In genomic region chr3:22671848-22672247, GRCh38 we compare ENCODE assay signal across 22 cellular contexts.
"Had no signal": no experiment of that assay in that cellular context is flagged by ENCODE, and none has a peak within 500 bp of the region (broad histone marks: within the 10 kb centered on the region; RNA-seq: fewer than 3 reads in every experiment).

No MANE protein-coding gene starts in this region.

- H3K27ac ChIP-seq: brain microvascular endothelial cell, coronary artery had no signal

- H3K9me3 Mint-ChIP-seq: activated naive CD4-positive, alpha-beta T cell treated with anti-CD3 and anti-CD28 coated beads for 36 hours; activated T-helper 1 cell treated with anti-CD3 and anti-CD28 coated beads, Interleukin-12 subunit alpha, Interleukin-12 subunit beta, Interleukin-2, Interleukin-4 antibody, amounts not matched to agents 30 ng/mL and 10 ng/mL and 1 ng/mL, durations not matched to agents 14 hours and 24 hours and 36 hours; T-helper 1 cell treated with Interleukin-12 subunit alpha and Interleukin-12 subunit beta and Interleukin-4 antibody, amounts not matched to agents 30 μg/mL and 1 μg/mL, for 36 hours; WTC11 had no signal

- H3K4me1 Mint-ChIP-seq: activated CD8-positive, alpha-beta memory T cell treated with anti-CD3 and anti-CD28 coated beads, Interleukin-2, amount 10 ng/mL, durations not matched to agents 7 days and 5 days; WTC11 had no signal

- H3K4me3 ChIP-seq: coronary artery, MG63 had no signal

- H3K27ac Mint-ChIP-seq: activated CD8-positive, alpha-beta memory T cell treated with anti-CD3 and anti-CD28 coated beads, Interleukin-2, amount 10 ng/mL, durations not matched to agents 7 days and 5 days; activated naive CD4-positive, alpha-beta T cell treated with anti-CD3 and anti-CD28 coated beads for 36 hours; activated naive CD8-positive, alpha-beta T cell; activated T-cell treated with anti-CD3 and anti-CD28 coated beads, Interleukin-2, amount 50 U/mL, for 24 hours; activated T-helper 1 cell treated with anti-CD3 and anti-CD28 coated beads, Interleukin-12 subunit alpha, Interleukin-12 subunit beta, Interleukin-2, Interleukin-4 antibody, amounts not matched to agents 30 ng/mL and 10 ng/mL and 1 ng/mL, durations not matched to agents 14 hours and 24 hours and 36 hours; T-helper 1 cell treated with Interleukin-12 subunit alpha and Interleukin-12 subunit beta and Interleukin-4 antibody, amounts not matched to agents 30 μg/mL and 1 μg/mL, for 36 hours; WTC11 had no signal

- DNase-seq: activated CD4-positive, alpha-beta T cell treated with anti-CD3 and anti-CD28 coated beads for 48 hours; activated CD4-positive, alpha-beta T cell treated with anti-CD3 and anti-CD28 coated beads, Interleukin-2, amount 50 U/mL, for 48 hours; activated CD4-positive, CD25-positive, alpha-beta regulatory T cell treated with anti-CD3 and anti-CD28 coated beads, Interleukin-2, amount 50 U/mL, for 72 hours; activated CD8-positive, alpha-beta memory T cell treated with anti-CD3 and anti-CD28 coated beads, Interleukin-2, amount 10 ng/mL, durations not matched to agents 7 days and 5 days; activated effector memory CD4-positive, alpha-beta T cell treated with anti-CD3 and anti-CD28 coated beads, Interleukin-2, amount 50 U/mL, for 16 hours; activated naive CD4-positive, alpha-beta T cell treated with anti-CD3 and anti-CD28 coated beads for 36 hours; activated T-cell treated with anti-CD3 and anti-CD28 coated beads, Interleukin-2, amount 50 U/mL, for 24 hours; brain microvascular endothelial cell; cerebellar nuclear complex; MG63; NCI-H1105; NCI-H1436; NCI-H1694 treated with DMSO at 0.1 percent for 48 hours; NCI-H2029 treated with DMSO at 0.1 percent for 48 hours; NCI-H510A treated with DMSO at 0.1 percent for 48 hours; NCI-H69; RPMI8226 had no signal

- H3K4me3 Mint-ChIP-seq: activated CD8-positive, alpha-beta memory T cell treated with anti-CD3 and anti-CD28 coated beads, Interleukin-2, amount 10 ng/mL, durations not matched to agents 7 days and 5 days; activated naive CD4-positive, alpha-beta T cell treated with anti-CD3 and anti-CD28 coated beads for 36 hours; activated naive CD8-positive, alpha-beta T cell; activated T-cell treated with anti-CD3 and anti-CD28 coated beads, Interleukin-2, amount 50 U/mL, for 24 hours; activated T-helper 1 cell treated with anti-CD3 and anti-CD28 coated beads, Interleukin-12 subunit alpha, Interleukin-12 subunit beta, Interleukin-2, Interleukin-4 antibody, amounts not matched to agents 30 ng/mL and 10 ng/mL and 1 ng/mL, durations not matched to agents 14 hours and 24 hours and 36 hours; T-helper 1 cell treated with Interleukin-12 subunit alpha and Interleukin-12 subunit beta and Interleukin-4 antibody, amounts not matched to agents 30 μg/mL and 1 μg/mL, for 36 hours; WTC11 had no signal

- H3K27me3 ChIP-seq: brain microvascular endothelial cell, MG63 had no signal

- H3K27me3 Mint-ChIP-seq: activated CD8-positive, alpha-beta memory T cell treated with anti-CD3 and anti-CD28 coated beads, Interleukin-2, amount 10 ng/mL, durations not matched to agents 7 days and 5 days; activated naive CD8-positive, alpha-beta T cell; activated T-cell treated with anti-CD3 and anti-CD28 coated beads, Interleukin-2, amount 50 U/mL, for 24 hours had no signal

- H3K9me3 ChIP-seq: MG63 had no signal

- H3K36me3 ChIP-seq: brain microvascular endothelial cell, MG63 had no signal

- H3K36me3 Mint-ChIP-seq: activated CD8-positive, alpha-beta memory T cell treated with anti-CD3 and anti-CD28 coated beads, Interleukin-2, amount 10 ng/mL, durations not matched to agents 7 days and 5 days; activated naive CD8-positive, alpha-beta T cell; WTC11 had no signal
